25 cellular contexts compared by ENCODE assay signal in the genomic region with DNA sequence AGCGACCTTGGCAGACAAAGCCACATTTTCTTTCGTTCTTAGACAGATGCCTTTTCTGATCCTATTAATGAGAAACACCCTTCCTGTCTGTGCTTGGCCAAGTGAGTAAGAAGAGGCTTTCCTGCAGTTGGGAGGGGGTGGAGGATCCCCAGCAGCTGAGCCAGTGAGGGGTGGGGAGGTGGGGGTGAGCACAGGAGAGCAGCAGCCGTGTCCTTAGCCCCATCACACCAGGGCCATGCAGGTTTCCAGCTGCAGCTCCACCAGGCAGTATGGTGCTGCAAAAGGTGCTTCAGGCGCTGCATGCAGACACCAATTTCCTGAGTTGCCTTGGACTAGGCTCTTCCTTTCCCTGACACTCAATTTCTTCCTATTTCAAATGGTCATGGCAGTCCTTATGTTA.
DNase-seq lines count a peak whose midpoint lies in the region; ATAC-seq and TF ChIP-seq lines count a peak whose summit lies in the region.
"Had no signal": no experiment of that assay in that cellular context is flagged by ENCODE, and none has a peak within 500 bp of the region (broad histone marks: within the 10 kb centered on the region; RNA-seq: fewer than 3 reads in every experiment).

No MANE protein-coding gene starts in this region.

- H3K4me3 Mint-ChIP-seq in osteocyte (ENCODE audit: unreplicated experiment): no peak overlapping the region
- H3K4me3 Mint-ChIP-seq: activated CD8-positive, alpha-beta T cell treated with anti-CD3 and anti-CD28 coated beads, Interleukin-2, amount 10 ng/mL, durations not matched to agents 7 days and 5 days; activated naive CD4-positive, alpha-beta T cell treated with anti-CD3 and anti-CD28 coated beads, Interleukin-2, amount 10 ng/mL, durations not matched to agents 7 days and 5 days; activated T-cell treated with anti-CD3 and anti-CD28 coated beads, Interleukin-2, amount 50 U/mL, for 4 hours; central memory CD8-positive, alpha-beta T cell; mesothelial cell of epicardium; nephron progenitor cell had no signal

- ATAC-seq in GM18505 (IDR thresholded peaks at IDR 0.05; ENCODE audit: unreplicated experiment) (peak; percentile 55), GM21423 (IDR thresholded peaks at IDR 0.05; ENCODE audit: unreplicated experiment) (peak; percentile 42), HG03196 (IDR thresholded peaks at IDR 0.05; ENCODE audit: unreplicated experiment) (peak; percentile 55), GM18868 (IDR thresholded peaks at IDR 0.05; ENCODE audit: unreplicated experiment) (no peak)
- ATAC-seq: activated CD8-positive, alpha-beta T cell treated with anti-CD3 and anti-CD28 coated beads, Interleukin-2, amount 10 ng/mL, durations not matched to agents 7 days and 5 days; activated T-cell treated with anti-CD3 and anti-CD28 coated beads, Interleukin-2, amount 50 U/mL, for 4 hours; left lobe of liver had no signal

- no peaks in the 10 kb centered on the region for H3K9me3 Mint-ChIP-seq in osteocyte (ENCODE audit: unreplicated experiment)
- H3K9me3 Mint-ChIP-seq: activated naive CD4-positive, alpha-beta T cell treated with anti-CD3 and anti-CD28 coated beads, Interleukin-2, amount 10 ng/mL, durations not matched to agents 7 days and 5 days; activated T-cell treated with anti-CD3 and anti-CD28 coated beads, Interleukin-2, amount 50 U/mL, for 4 hours; central memory CD8-positive, alpha-beta T cell; mesothelial cell of epicardium had no signal

- WGBS in tibial nerve, 2 donors: 88 to 91% methylated on average over 4 of the region's 4 CpGs

- peaks cover 0 to 7% (median 0%) of the 10 kb centered on the region in 4 donors for H3K4me1 ChIP-seq in tibial nerve
- H3K4me1 ChIP-seq: Peyer's patch, thyroid gland had no signal

- no peaks in the 10 kb centered on the region for H3K27me3 ChIP-seq in tibial nerve
- H3K27me3 ChIP-seq: Peyer's patch, thyroid gland had no signal

- H3K36me3 ChIP-seq in tibial nerve: no peaks in the 10 kb centered on the region
- H3K36me3 ChIP-seq: Peyer's patch, thyroid gland had no signal

- no peak for TF ChIP-seq POLR2A in GM18505 (IDR thresholded peaks at IDR 0.05; ENCODE audit: borderline replicate concordance, extremely low read depth, insufficient read depth, insufficient read length)
- no peak for TF ChIP-seq POLR2A in tibial nerve (IDR thresholded peaks at IDR 0.05)

- no peaks in the 10 kb centered on the region for H3K36me3 Mint-ChIP-seq in osteocyte (ENCODE audit: unreplicated experiment)
- H3K36me3 Mint-ChIP-seq: activated naive CD4-positive, alpha-beta T cell treated with anti-CD3 and anti-CD28 coated beads, Interleukin-2, amount 10 ng/mL, durations not matched to agents 7 days and 5 days; mesothelial cell of epicardium had no signal

- peaks cover 22% of the 10 kb centered on the region for H3K4me1 Mint-ChIP-seq in osteocyte (ENCODE audit: unreplicated experiment)
- H3K4me1 Mint-ChIP-seq: central memory CD8-positive, alpha-beta T cell had no signal

- no peak overlapping the region for H3K27ac Mint-ChIP-seq in osteocyte (ENCODE audit: unreplicated experiment)
- H3K27ac Mint-ChIP-seq: activated CD8-positive, alpha-beta T cell treated with anti-CD3 and anti-CD28 coated beads, Interleukin-2, amount 10 ng/mL, durations not matched to agents 7 days and 5 days; activated naive CD4-positive, alpha-beta T cell treated with anti-CD3 and anti-CD28 coated beads, Interleukin-2, amount 10 ng/mL, durations not matched to agents 7 days and 5 days; mesothelial cell of epicardium; nephron progenitor cell had no signal

- no peak for TF ChIP-seq EP300 in tibial nerve (IDR thresholded peaks at IDR 0.05)

- TF ChIP-seq CTCF in osteocyte (IDR thresholded peaks at IDR 0.05) (no peak), tibial nerve (IDR thresholded peaks at IDR 0.05) (no peak)

- DNase-seq in osteocyte (ENCODE audit: extremely low spot score, unreplicated experiment) (peak; percentile 73), tibial nerve (ENCODE audit: low spot score in 2 of 2) (no peak), NCI-H774 (lab: John Stamatoyannopoulos, UW) (no peak)
- DNase-seq: activated CD4-positive, CD25-positive, alpha-beta regulatory T cell; activated CD8-positive, alpha-beta T cell treated with anti-CD3 and anti-CD28 coated beads, Interleukin-2, amount 10 ng/mL, durations not matched to agents 7 days and 5 days; activated naive CD4-positive, alpha-beta T cell treated with anti-CD3 and anti-CD28 coated beads, Interleukin-2, amount 10 ng/mL, durations not matched to agents 7 days and 5 days; activated T-cell treated with anti-CD3 and anti-CD28 coated beads, Interleukin-2, amount 50 U/mL, for 4 hours; aorta; effector CD8-positive, alpha-beta T cell; HCEC 1CT; head of caudate nucleus; NCI-H1417; NCI-H2171; nephron progenitor cell; Peyer's patch; stimulated activated CD4-positive, alpha-beta T cell treated with anti-CD3 and anti-CD28 coated beads, Interleukin-1b, Interleukin-23, amount 100 ng/mL, for 48 hours; stimulated activated naive CD4-positive, alpha-beta T cell; thyroid gland had no signal

- H3K27ac ChIP-seq in tibial nerve: no peak overlapping the region
- H3K27ac ChIP-seq: Peyer's patch, thyroid gland had no signal

- no peaks in the 10 kb centered on the region for H3K27me3 Mint-ChIP-seq in osteocyte (ENCODE audit: unreplicated experiment)

- H3K9me3 ChIP-seq in tibial nerve: no peaks in the 10 kb centered on the region
- H3K9me3 ChIP-seq: Peyer's patch, thyroid gland had no signal

- H3K4me3 ChIP-seq in tibial nerve: no peak overlapping the region
- H3K4me3 ChIP-seq: Peyer's patch, thyroid gland had no signal
